Comparison of ENCODE assay signal across 1 cellular context in the genomic region with DNA sequence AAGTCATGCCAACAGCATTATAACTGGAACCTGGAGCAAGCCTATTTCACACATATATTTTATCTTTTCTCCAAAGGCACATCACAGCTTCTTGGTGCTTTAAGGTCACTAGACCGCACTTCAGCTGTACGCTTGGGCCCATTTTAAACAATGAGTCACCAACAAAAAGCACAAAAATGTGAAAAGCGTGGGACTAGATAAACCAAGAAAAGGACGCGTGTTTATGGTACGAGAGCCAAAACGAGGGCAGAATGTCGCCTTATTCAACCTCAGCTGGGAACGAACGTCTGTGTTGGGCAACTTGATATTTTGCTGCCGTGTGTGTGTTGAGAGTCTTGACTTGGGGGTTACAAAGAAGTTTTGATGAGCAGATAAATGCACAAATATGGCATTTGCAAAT.
TF ChIP-seq lines count a peak whose summit lies in the region.

No MANE protein-coding gene starts in this region.

TF ChIP-seq in K562, 482 proteins besides CTCF, POLR2A, EP300 and RAD21 (continued from another document):
- TF ChIP-seq, protein P1, sequence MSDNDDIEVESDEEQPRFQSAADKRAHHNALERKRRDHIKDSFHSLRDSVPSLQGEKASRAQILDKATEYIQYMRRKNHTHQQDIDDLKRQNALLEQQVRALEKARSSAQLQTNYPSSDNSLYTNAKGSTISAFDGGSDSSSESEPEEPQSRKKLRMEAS (CRISPR knock-in tag; IDR thresholded peaks at IDR 0.05) = peak; percentile 62
- no peak for TF ChIP-seq MIER1 (IDR thresholded peaks at IDR 0.05; ENCODE audit: low read depth)
